26 cellular contexts compared by ENCODE assay signal in the genomic region with DNA sequence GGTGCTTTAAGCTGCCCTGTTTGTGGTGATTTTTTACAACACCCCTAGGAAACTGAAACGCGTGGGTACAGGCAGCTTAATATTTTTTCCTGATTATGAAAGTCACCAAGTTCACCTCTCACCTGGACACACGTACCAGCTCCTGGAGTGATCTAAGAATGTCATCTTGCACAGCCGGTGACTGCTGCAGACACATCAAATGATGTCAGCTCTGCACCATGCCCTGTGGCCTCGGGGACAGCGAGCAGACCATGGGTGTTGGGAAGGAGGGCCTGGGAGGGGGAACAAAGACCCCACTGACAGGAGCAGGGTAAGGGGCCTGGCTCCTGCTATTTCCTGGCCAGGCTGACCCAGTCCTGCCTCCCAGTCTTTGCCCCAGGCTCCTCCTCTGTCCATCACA.
"Had no signal": no experiment of that assay in that cellular context is flagged by ENCODE, and none has a peak within 500 bp of the region (broad histone marks: within the 10 kb centered on the region; RNA-seq: fewer than 3 reads in every experiment).

No MANE protein-coding gene starts in this region.

- H3K27ac ChIP-seq: adrenal gland, ascending aorta, brain microvascular endothelial cell, dorsolateral prefrontal cortex, esophagus muscularis mucosa, pancreas, tibial artery, uterus had no signal

- ATAC-seq: activated CD4-positive, alpha-beta T cell treated with anti-CD3 and anti-CD28 coated beads for 36 hours; activated naive CD4-positive, alpha-beta T cell treated with anti-CD3 and anti-CD28 coated beads, Interleukin-2, amount 50 U/mL, for 72 hours; activated T-helper 17 cell treated with anti-CD3 and anti-CD28 coated beads, Interleukin-2, amount 50 U/mL, for 72 hours; effector memory CD8-positive, alpha-beta T cell; natural killer cell treated with Interleukin-12 subunit alpha and Interleukin-12 subunit beta and Interleukin-15 and Interleukin-18, amount 100 ng/mL, for 72 hours; pancreas; right cardiac atrium; stimulated activated naive CD8-positive, alpha-beta T cell treated with anti-CD3 and anti-CD28 coated beads, Interleukin-15, amount 100 ng/mL, for 72 hours had no signal

- H3K9me3 ChIP-seq: adrenal gland, ascending aorta, esophagus muscularis mucosa, pancreas, tibial artery, uterus had no signal

- H3K36me3 ChIP-seq: adrenal gland, ascending aorta, brain microvascular endothelial cell, esophagus muscularis mucosa, pancreas, tibial artery, uterus had no signal

- DNase-seq: activated B cell treated with CpG ODN at 0.5 μM for 24 hours; activated CD4-positive, alpha-beta T cell treated with anti-CD3 and anti-CD28 coated beads for 36 hours; activated CD4-positive, alpha-beta T cell treated with anti-CD3 and anti-CD28 coated beads, Interleukin-2, amount 50 U/mL, for 4 hours; activated CD8-positive, alpha-beta memory T cell treated with anti-CD3 and anti-CD28 coated beads for 24 hours; activated CD8-positive, alpha-beta memory T cell treated with anti-CD3 and anti-CD28 coated beads, Interleukin-2, amount 50 U/mL, for 4 hours; activated T-cell treated with anti-CD3 and anti-CD28 coated beads, Interleukin-2, amount 50 U/mL, for 24 hours; adrenal gland; brain microvascular endothelial cell; central memory CD4-positive, alpha-beta T cell; dorsolateral prefrontal cortex; effector memory CD8-positive, alpha-beta T cell; hypothalamus; pancreas; right cardiac atrium; stimulated activated CD4-positive, alpha-beta T cell treated with anti-CD3 and anti-CD28 coated beads, Interleukin-1b, Interleukin-23, amount 100 ng/mL, for 48 hours; stimulated activated naive CD8-positive, alpha-beta T cell treated with anti-CD3 and anti-CD28 coated beads, Interleukin-15, amount 100 ng/mL, for 72 hours; tibial artery; uterus had no signal

- H3K4me3 ChIP-seq: adrenal gland, ascending aorta, dorsolateral prefrontal cortex, esophagus muscularis mucosa, pancreas, skin epidermis, tibial artery, uterus had no signal

- H3K27me3 ChIP-seq: adrenal gland, ascending aorta, brain microvascular endothelial cell, dorsolateral prefrontal cortex, esophagus muscularis mucosa, pancreas, uterus had no signal

- FAIRE-seq: endothelial cell of umbilical vein, frontal cortex, pancreas had no signal

- H3K4me1 ChIP-seq: ascending aorta, pancreas, uterus had no signal
